ENCODE assay signal across 1 cellular context in the genomic region with DNA sequence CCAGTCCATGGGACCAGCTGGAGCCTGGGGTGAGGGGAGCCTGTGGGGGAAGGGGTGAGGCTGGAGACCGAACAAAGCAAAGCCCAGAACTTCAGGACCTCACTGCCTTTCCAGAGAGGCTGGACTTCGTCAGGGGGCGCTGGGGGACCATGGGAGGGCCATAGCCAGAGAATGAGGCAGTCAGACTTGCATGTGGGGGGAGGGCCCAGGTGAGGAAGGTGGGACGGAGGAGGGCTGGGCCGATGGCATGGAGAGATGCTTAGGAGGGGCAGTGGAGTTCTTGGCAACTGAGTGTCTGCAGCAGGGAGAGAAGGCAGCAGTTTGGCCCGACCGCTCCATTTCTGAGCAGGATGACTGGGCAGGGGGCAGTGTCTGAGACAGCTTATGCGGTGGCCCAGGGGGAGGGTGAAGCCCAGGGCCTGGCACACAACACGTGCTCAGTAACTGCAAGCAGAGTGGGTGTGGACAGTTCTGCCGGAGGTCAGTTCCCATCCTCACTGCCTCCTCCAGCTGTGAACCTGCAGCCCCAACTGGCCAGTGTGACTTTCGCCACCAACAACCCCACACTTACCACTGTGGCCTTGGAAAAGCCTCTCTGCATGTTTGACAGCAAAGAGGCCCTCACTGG.
TF ChIP-seq lines count a peak whose summit lies in the region.

No MANE protein-coding gene starts in this region.

TF ChIP-seq in HepG2, 621 proteins besides CTCF, POLR2A, EP300 and RAD21 (continued from another document):
- TF ChIP-seq, protein P1, sequence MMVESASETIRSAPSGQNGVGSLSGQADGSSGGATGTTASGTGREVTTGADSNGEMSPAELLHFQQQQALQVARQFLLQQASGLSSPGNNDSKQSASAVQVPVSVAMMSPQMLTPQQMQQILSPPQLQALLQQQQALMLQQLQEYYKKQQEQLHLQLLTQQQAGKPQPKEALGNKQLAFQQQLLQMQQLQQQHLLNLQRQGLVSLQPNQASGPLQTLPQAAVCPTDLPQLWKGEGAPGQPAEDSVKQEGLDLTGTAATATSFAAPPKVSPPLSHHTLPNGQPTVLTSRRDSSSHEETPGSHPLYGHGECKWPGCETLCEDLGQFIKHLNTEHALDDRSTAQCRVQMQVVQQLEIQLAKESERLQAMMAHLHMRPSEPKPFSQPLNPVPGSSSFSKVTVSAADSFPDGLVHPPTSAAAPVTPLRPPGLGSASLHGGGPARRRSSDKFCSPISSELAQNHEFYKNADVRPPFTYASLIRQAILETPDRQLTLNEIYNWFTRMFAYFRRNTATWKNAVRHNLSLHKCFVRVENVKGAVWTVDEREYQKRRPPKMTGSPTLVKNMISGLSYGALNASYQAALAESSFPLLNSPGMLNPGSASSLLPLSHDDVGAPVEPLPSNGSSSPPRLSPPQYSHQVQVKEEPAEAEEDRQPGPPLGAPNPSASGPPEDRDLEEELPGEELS (CRISPR knock-in tag; IDR thresholded peaks at IDR 0.05) = peak; percentile 31; the same call in 1 of the 2 replicates
- TF ChIP-seq GZF1 (CRISPR knock-in tag; IDR thresholded peaks at IDR 0.05) = 0 out of 2 replicates have a peak, but pooled peaks have one; percentile 45
- TF ChIP-seq SP4 (CRISPR knock-in tag; IDR thresholded peaks at IDR 0.05) = 0 out of 2 replicates have a peak, but pooled peaks have one; percentile 37
- 0 out of 2 replicates have a peak, but pooled peaks have one; percentile 11 for TF ChIP-seq IRF2 (CRISPR knock-in tag; IDR thresholded peaks at IDR 0.05)
- TF ChIP-seq, protein P2, sequence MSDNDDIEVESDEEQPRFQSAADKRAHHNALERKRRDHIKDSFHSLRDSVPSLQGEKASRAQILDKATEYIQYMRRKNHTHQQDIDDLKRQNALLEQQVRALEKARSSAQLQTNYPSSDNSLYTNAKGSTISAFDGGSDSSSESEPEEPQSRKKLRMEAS (IDR thresholded peaks at IDR 0.05) = peak; percentile 85
- TF ChIP-seq BHLHE40 (IDR thresholded peaks at IDR 0.05; ENCODE audit: low read length) = peak; percentile 48
- TF ChIP-seq IKZF1 (IDR thresholded peaks at IDR 0.05) = no peak
- 0 out of 2 replicates have a peak, but pooled peaks have one; percentile 11 for TF ChIP-seq MIXL1 (CRISPR knock-in tag; IDR thresholded peaks at IDR 0.05)
- no peak for TF ChIP-seq ZNF414 (CRISPR knock-in tag; IDR thresholded peaks at IDR 0.05)
- TF ChIP-seq RNF219 (CRISPR knock-in tag; IDR thresholded peaks at IDR 0.05) = no peak
- no peak for TF ChIP-seq TMF1 (CRISPR knock-in tag; IDR thresholded peaks at IDR 0.05; ENCODE audit: low read depth)
- TF ChIP-seq, protein P3, sequence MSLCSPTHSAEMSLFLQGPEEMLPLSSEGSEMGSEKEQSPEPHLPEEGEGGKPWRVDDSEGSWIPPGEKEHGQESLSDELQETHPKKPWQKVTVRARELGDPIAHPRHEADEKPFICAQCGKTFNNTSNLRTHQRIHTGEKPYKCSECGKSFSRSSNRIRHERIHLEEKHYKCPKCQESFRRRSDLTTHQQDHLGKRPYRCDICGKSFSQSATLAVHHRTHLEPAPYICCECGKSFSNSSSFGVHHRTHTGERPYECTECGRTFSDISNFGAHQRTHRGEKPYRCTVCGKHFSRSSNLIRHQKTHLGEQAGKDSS (CRISPR knock-in tag; IDR thresholded peaks at IDR 0.05; ENCODE audit: borderline replicate concordance, low read depth) = peak; percentile 69; the same call in 1 of the 2 replicates
- TF ChIP-seq TEAD3 (CRISPR knock-in tag; optimal IDR thresholded peaks at IDR 0.05; ENCODE audit: borderline replicate concordance) = peak; percentile 16
- peak; percentile 38; the same call in 1 of the 2 replicates for TF ChIP-seq HDAC2 (CRISPR knock-in tag; IDR thresholded peaks at IDR 0.05)
- no peak; the same call in 1 of the 2 replicates for TF ChIP-seq ZSCAN9 (CRISPR knock-in tag; IDR thresholded peaks at IDR 0.05; ENCODE audit: borderline replicate concordance)
- TF ChIP-seq LCORL (IDR thresholded peaks at IDR 0.05) = no peak
- 0 out of 2 replicates have a peak, but pooled peaks have one; percentile 33 for TF ChIP-seq LCORL (CRISPR knock-in tag; IDR thresholded peaks at IDR 0.05)
- TF ChIP-seq ZFY (CRISPR knock-in tag; IDR thresholded peaks at IDR 0.05) = peak; percentile 52; the same call in 1 of the 2 replicates
- TF ChIP-seq CENPX (CRISPR knock-in tag; IDR thresholded peaks at IDR 0.05) = no peak
- no peak for TF ChIP-seq ZNF143 (CRISPR knock-in tag; IDR thresholded peaks at IDR 0.05)
- TF ChIP-seq MXD4 (CRISPR knock-in tag; IDR thresholded peaks at IDR 0.05) = 0 out of 2 replicates have a peak, but pooled peaks have one; percentile 50
- TF ChIP-seq RXRA (CRISPR knock-in tag; IDR thresholded peaks at IDR 0.05) = peak; percentile 43
- peak; percentile 60; the same call in 1 of the 2 replicates for TF ChIP-seq HDAC1 (CRISPR knock-in tag; IDR thresholded peaks at IDR 0.05)
- TF ChIP-seq ZNF724P (CRISPR knock-in tag; IDR thresholded peaks at IDR 0.05; ENCODE audit: borderline replicate concordance) = peak; percentile 45; the same call in 1 of the 2 replicates
- TF ChIP-seq SAP130 (CRISPR knock-in tag; IDR thresholded peaks at IDR 0.05; ENCODE audit: low read depth) = peak; percentile 37; the same call in 1 of the 2 replicates
- peak; percentile 41; the same call in 1 of the 3 replicates for TF ChIP-seq MXI1 (IDR thresholded peaks at IDR 0.05; ENCODE audit: borderline replicate concordance, low read depth, low read length)
- TF ChIP-seq ATM (IDR thresholded peaks at IDR 0.05; ENCODE audit: borderline replicate concordance) = no peak
- TF ChIP-seq ZSCAN30 (CRISPR knock-in tag; IDR thresholded peaks at IDR 0.05) = no peak
- TF ChIP-seq ZNF878 (CRISPR knock-in tag; IDR thresholded peaks at IDR 0.05) = no peak
- TF ChIP-seq, protein P4, sequence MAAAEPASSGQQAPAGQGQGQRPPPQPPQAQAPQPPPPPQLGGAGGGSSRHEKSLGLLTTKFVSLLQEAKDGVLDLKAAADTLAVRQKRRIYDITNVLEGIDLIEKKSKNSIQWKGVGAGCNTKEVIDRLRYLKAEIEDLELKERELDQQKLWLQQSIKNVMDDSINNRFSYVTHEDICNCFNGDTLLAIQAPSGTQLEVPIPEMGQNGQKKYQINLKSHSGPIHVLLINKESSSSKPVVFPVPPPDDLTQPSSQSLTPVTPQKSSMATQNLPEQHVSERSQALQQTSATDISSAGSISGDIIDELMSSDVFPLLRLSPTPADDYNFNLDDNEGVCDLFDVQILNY (CRISPR knock-in tag; conservative IDR thresholded peaks at IDR 0.05) = no peak
- TF ChIP-seq HOXA3 (CRISPR knock-in tag; IDR thresholded peaks at IDR 0.05) = no peak
- 0 out of 2 replicates have a peak, but pooled peaks have one; percentile 51 for TF ChIP-seq TARDBP (CRISPR knock-in tag; IDR thresholded peaks at IDR 0.05)
- TF ChIP-seq, protein P5, sequence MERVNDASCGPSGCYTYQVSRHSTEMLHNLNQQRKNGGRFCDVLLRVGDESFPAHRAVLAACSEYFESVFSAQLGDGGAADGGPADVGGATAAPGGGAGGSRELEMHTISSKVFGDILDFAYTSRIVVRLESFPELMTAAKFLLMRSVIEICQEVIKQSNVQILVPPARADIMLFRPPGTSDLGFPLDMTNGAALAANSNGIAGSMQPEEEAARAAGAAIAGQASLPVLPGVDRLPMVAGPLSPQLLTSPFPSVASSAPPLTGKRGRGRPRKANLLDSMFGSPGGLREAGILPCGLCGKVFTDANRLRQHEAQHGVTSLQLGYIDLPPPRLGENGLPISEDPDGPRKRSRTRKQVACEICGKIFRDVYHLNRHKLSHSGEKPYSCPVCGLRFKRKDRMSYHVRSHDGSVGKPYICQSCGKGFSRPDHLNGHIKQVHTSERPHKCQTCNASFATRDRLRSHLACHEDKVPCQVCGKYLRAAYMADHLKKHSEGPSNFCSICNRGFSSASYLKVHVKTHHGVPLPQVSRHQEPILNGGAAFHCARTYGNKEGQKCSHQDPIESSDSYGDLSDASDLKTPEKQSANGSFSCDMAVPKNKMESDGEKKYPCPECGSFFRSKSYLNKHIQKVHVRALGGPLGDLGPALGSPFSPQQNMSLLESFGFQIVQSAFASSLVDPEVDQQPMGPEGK (CRISPR knock-in tag; IDR thresholded peaks at IDR 0.05) = peak; percentile 61
- no peak for TF ChIP-seq ZBTB21 (CRISPR knock-in tag; IDR thresholded peaks at IDR 0.05)
- TF ChIP-seq RXRB (CRISPR knock-in tag; IDR thresholded peaks at IDR 0.05; ENCODE audit: borderline replicate concordance) = peak; percentile 9; the same call in 1 of the 2 replicates
- no peak for TF ChIP-seq ZBTB2 (CRISPR knock-in tag; IDR thresholded peaks at IDR 0.05; ENCODE audit: low read depth)
- peak; percentile 16; the same call in 1 of the 2 replicates for TF ChIP-seq KDM5B (CRISPR knock-in tag; IDR thresholded peaks at IDR 0.05; ENCODE audit: borderline replicate concordance)
- TF ChIP-seq, protein P6, sequence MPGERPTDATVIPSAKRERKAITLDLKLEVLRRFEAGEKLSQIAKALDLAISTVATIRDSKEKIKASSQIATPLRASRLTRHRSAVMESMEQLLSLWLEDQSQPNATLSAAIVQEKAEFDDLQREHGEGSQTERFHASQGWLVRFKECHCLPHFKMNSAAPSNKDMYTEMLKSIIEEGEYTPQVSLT (CRISPR knock-in tag; IDR thresholded peaks at IDR 0.05; ENCODE audit: borderline replicate concordance, low read depth) = no peak
- 0 out of 2 replicates have a peak, but pooled peaks have one; percentile 42 for TF ChIP-seq REPIN1 (CRISPR knock-in tag; IDR thresholded peaks at IDR 0.05; ENCODE audit: borderline replicate concordance, low read depth)
- TF ChIP-seq ZNF468 (CRISPR knock-in tag; IDR thresholded peaks at IDR 0.05) = no peak
- TF ChIP-seq NR2F1 (CRISPR knock-in tag; IDR thresholded peaks at IDR 0.05) = no peak
- no peak for TF ChIP-seq KLF12 (CRISPR knock-in tag; IDR thresholded peaks at IDR 0.05; ENCODE audit: borderline replicate concordance)
- TF ChIP-seq RNF2 (conservative IDR thresholded peaks at IDR 0.05; ENCODE audit: low read depth) = no peak
- peak; percentile 69; the same call in 1 of the 2 replicates for TF ChIP-seq ZFP91 (CRISPR knock-in tag; IDR thresholded peaks at IDR 0.05; ENCODE audit: borderline replicate concordance)
- TF ChIP-seq ZBTB38 (CRISPR knock-in tag; IDR thresholded peaks at IDR 0.05) = peak; percentile 47; the same call in 1 of the 2 replicates
- no peak for TF ChIP-seq ZNF121 (CRISPR knock-in tag; IDR thresholded peaks at IDR 0.05)
- TF ChIP-seq CREB1 (IDR thresholded peaks at IDR 0.05) = no peak
- TF ChIP-seq CREB1 (CRISPR knock-in tag; IDR thresholded peaks at IDR 0.05) = no peak
- TF ChIP-seq ASH2L (IDR thresholded peaks at IDR 0.05; ENCODE audit: insufficient read length, low read depth, low read length) = peak; percentile 10
- TF ChIP-seq ZNF772 (CRISPR knock-in tag; IDR thresholded peaks at IDR 0.05) = 0 out of 2 replicates have a peak, but pooled peaks have one; percentile 38
- TF ChIP-seq KDM2A (CRISPR knock-in tag; IDR thresholded peaks at IDR 0.05; ENCODE audit: borderline replicate concordance, low read depth) = no peak; the same call in 1 of the 2 replicates
- TF ChIP-seq MTF2 (CRISPR knock-in tag; IDR thresholded peaks at IDR 0.05; ENCODE audit: borderline replicate concordance) = no peak
- 0 out of 2 replicates have a peak, but pooled peaks have one; percentile 38 for TF ChIP-seq NCOA2 (CRISPR knock-in tag; IDR thresholded peaks at IDR 0.05)
- no peak for TF ChIP-seq EED (CRISPR knock-in tag; IDR thresholded peaks at IDR 0.05)
